19 cellular contexts compared by ENCODE assay signal in the genomic region with DNA sequence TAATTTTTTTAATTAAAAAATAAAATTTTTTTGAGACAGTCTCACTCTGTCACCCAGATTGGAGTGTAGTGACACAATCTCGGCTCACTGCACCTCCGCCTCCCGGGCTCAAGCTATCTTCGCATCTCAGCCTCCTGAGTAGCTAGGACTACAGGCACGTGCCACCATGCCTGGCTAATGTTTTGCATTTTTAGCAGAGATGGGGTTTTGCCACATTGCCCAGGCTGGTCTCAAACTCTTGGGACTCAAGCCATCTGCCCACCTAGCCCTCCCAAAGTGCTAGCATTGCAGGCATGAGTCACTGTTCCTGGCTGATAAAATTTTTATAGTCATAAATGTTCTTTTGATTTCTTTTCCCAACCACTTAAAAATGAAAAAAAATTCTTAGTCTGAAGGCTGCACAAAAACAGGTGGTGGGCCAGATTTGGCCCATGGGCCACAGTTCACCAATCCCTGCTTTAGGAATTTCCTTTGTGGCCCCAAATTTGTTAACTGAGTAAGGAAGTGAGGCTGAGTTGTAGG.
"Had no signal": no experiment of that assay in that cellular context is flagged by ENCODE, and none has a peak within 500 bp of the region (broad histone marks: within the 10 kb centered on the region; RNA-seq: fewer than 3 reads in every experiment).

No MANE protein-coding gene starts in this region.

- ATAC-seq: activated naive CD4-positive, alpha-beta T cell treated with anti-CD3 and anti-CD28 coated beads, Interleukin-2, amount 50 U/mL, for 72 hours; effector memory CD8-positive, alpha-beta T cell; sciatic nerve; T-cell had no signal

- H3K4me1 Mint-ChIP-seq: nephron had no signal

- H3K9ac ChIP-seq: parathyroid adenoma had no signal

- H3K4me3 Mint-ChIP-seq: activated CD4-positive, alpha-beta T cell treated with anti-CD3 and anti-CD28 coated beads, Interleukin-2, amount 10 ng/mL, durations not matched to agents 24 days and 14 days; activated T-helper 1 cell treated with anti-CD3 and anti-CD28 coated beads, Interleukin-12 subunit alpha, Interleukin-12 subunit beta, Interleukin-2, Interleukin-4 antibody, amounts not matched to agents 30 ng/mL and 10 ng/mL and 1 ng/mL, durations not matched to agents 14 hours and 24 hours and 36 hours; effector memory CD8-positive, alpha-beta T cell; nephron; T-cell had no signal

- H3K9me3 ChIP-seq: thyroid gland had no signal

- H3K4me1 ChIP-seq: parathyroid adenoma had no signal

- H2AFZ ChIP-seq: parathyroid adenoma had no signal

- H3K27me3 ChIP-seq: cardiac muscle cell, thyroid gland had no signal

- H3K27me3 Mint-ChIP-seq: activated CD4-positive, alpha-beta T cell treated with anti-CD3 and anti-CD28 coated beads, Interleukin-2, amount 10 ng/mL, durations not matched to agents 24 days and 14 days; effector memory CD8-positive, alpha-beta T cell; T-cell had no signal

- H3K27ac Mint-ChIP-seq: activated CD4-positive, alpha-beta T cell treated with anti-CD3 and anti-CD28 coated beads, Interleukin-2, amount 10 ng/mL, durations not matched to agents 24 days and 14 days; activated T-helper 1 cell treated with anti-CD3 and anti-CD28 coated beads, Interleukin-12 subunit alpha, Interleukin-12 subunit beta, Interleukin-2, Interleukin-4 antibody, amounts not matched to agents 30 ng/mL and 10 ng/mL and 1 ng/mL, durations not matched to agents 14 hours and 24 hours and 36 hours; effector memory CD8-positive, alpha-beta T cell; nephron had no signal

- H3K9me3 Mint-ChIP-seq: activated CD4-positive, alpha-beta T cell treated with anti-CD3 and anti-CD28 coated beads, Interleukin-2, amount 10 ng/mL, durations not matched to agents 24 days and 14 days; activated naive CD4-positive, alpha-beta T cell treated with anti-CD3 and anti-CD28 coated beads, Interleukin-2, amount 50 U/mL, for 72 hours; activated T-helper 1 cell treated with anti-CD3 and anti-CD28 coated beads, Interleukin-12 subunit alpha, Interleukin-12 subunit beta, Interleukin-2, Interleukin-4 antibody, amounts not matched to agents 30 ng/mL and 10 ng/mL and 1 ng/mL, durations not matched to agents 14 hours and 24 hours and 36 hours; effector memory CD8-positive, alpha-beta T cell; nephron; T-cell had no signal

- DNase-seq: activated CD4-positive, alpha-beta T cell treated with anti-CD3 and anti-CD28 coated beads, Interleukin-2, amount 10 ng/mL, durations not matched to agents 24 days and 14 days; activated CD4-positive, CD25-positive, alpha-beta regulatory T cell; activated gamma-delta T cell treated with Interleukin-2 at 50 U/mL for 16 hours; effector memory CD8-positive, alpha-beta T cell; foreskin melanocyte; glutamatergic neuron; hippocampal formation; midbrain; stimulated activated CD4-positive, alpha-beta T cell treated with anti-CD3 and anti-CD28 coated beads, Interleukin-4, amount 100 ng/mL, for 4 hours; stimulated activated naive CD4-positive, alpha-beta T cell; T-cell; thyroid gland had no signal

- H3K4me3 ChIP-seq: cardiac muscle cell, lung, thyroid gland had no signal

- H3K27ac ChIP-seq: cardiac muscle cell, parathyroid adenoma, thyroid gland had no signal
